In the genomic region with DNA sequence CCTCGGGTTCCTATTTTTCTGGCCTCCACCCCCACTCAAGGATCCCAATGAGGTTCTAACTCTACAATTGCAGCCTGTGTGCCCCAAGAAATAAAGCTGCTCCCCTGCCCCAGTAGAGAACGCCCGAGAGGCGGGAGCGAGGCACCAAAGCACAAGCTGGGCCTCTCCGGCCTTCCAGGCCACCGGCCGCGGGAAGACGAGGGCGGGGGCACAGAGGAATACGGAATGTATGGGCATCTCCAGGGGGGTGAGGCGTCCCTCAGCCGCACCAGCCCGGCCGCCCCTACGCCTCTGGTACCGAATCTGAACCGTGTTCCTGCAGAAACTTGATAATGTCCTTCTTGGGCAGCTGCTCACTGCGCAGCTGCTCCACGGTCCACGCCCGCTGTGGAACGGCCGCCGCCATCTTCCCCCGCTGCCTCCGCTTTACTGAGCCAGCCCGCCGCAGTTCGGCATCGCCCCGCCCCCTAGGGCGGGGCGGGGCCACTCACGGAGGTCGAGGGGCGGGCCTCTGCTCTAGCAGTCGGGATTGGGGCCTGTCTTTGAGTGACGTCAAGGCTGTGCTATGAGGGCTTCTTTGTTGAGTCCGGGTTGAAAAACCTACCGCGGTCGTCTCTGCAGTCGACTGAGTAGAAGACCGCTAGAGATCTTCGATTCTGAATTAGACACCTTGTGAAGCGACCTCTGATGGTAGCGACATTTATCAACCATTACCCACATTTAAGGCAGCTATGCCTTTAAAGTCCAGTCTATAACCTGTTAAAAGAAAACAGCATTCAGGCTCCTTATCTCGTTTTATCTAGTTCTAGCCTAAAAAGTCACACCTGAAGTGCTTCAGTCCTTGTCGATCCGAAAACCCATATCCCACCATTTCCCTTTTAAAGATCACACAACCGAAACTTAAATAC, we compare ENCODE assay signal across 8 cellular contexts. TPM values are rescaled to one million over a fixed set of nuclear protein-coding genes. Genes with fewer than 3 reads are reported as not detected.
DNase-seq lines count a peak whose midpoint lies in the region; ATAC-seq and TF ChIP-seq lines count a peak whose summit lies in the region.

A gene (minus strand): TSS at position 431 of the 908 bp plus-strand sequence. CDS start 25 bp downstream, at position 406.

- H3K4me1 ChIP-seq in Panc1 (ENCODE audit: control insufficient read depth, insufficient read depth, low read length), result peaks cover 4% of the 10 kb centered on the region; the same call in 1 of the 2 replicates
- H3K4me1 ChIP-seq in esophagus muscularis mucosa, result peaks cover 18 to 48% (median 42%) of the 10 kb centered on the region in 4 donors

- CTCF ChIA-PET in Panc1 (lab: Charles Lee), result interaction anchor here (0.7 kb wide), 1 partner anchor 203 kb away, joined by 4 read pairs; no protein-coding TSS in a partner anchor

- TF ChIP-seq EP300 in esophagus muscularis mucosa (IDR thresholded peaks at IDR 0.05), result no peak

- peak within 1 kb of the TSS; percentile 71 to 88 for H3K4me3 ChIP-seq in Panc1 (ENCODE audit: low read depth in 2 of 2, low read length in 2 of 2)
- H3K4me3 ChIP-seq in esophagus muscularis mucosa, result peak within 1 kb of the TSS; percentile 70 to 86 (median 74)

- in situ Hi-C loops in Panc1 (cut with HindIII; ENCODE audit: low pct_unique_long_range_greater_than_20kb, low sequenced_read_pairs), result no loop called here

- H3K27me3 ChIP-seq in Panc1 (ENCODE audit: control insufficient read depth, insufficient read depth, low read length), result no peaks in the 10 kb centered on the region
- H3K27me3 ChIP-seq in esophagus muscularis mucosa, result no peaks in the 10 kb centered on the region

- intact Hi-C loops in Panc1 (cut with micrococcal nuclease; ENCODE audit: unreplicated experiment), result loop anchor here (5.0 to 10.0 kb wide), 2 partner anchors 118 to 170 kb away; a partner anchor contains a TSS
- intact Hi-C loops in esophagus muscularis mucosa (cut with DNase I), result loop anchor here (2.0 to 5.0 kb wide), 3 partner anchors 52 to 172 kb away; a partner anchor contains a TSS

- no peaks in the 10 kb centered on the region for H3K9me3 Mint-ChIP-seq in stimulated activated effector memory CD8-positive, alpha-beta T cell treated with anti-CD3 and anti-CD28 coated beads, Interleukin-12 subunit alpha, Interleukin-12 subunit beta, amount 100 ng/mL, for 72 hours

- H3K36me3 ChIP-seq in Panc1 (ENCODE audit: control insufficient read depth, insufficient read depth, low read length), result no peaks in the 10 kb centered on the region; the same call in none of the 2 replicates
- H3K36me3 ChIP-seq in esophagus muscularis mucosa, result peaks cover 0 to 4% (median 0%) of the 10 kb centered on the region in 4 donors

- peak; percentile 89 for DNase-seq in DMS53 treated with DMSO at 0.1 percent for 48 hours (lab: John Stamatoyannopoulos, UW; ENCODE audit: unreplicated experiment)
- peak; percentile 99 for DNase-seq in KG1 (lab: John Stamatoyannopoulos, UW)
- peak; percentile 89 for DNase-seq in Panc1 (ENCODE audit: low read depth, low spot score)
- peak; percentile 94 to 96 for DNase-seq in activated T-cell treated with anti-CD3 and anti-CD28 coated beads, Interleukin-2, amount 50 U/mL, for 48 hours
- DNase-seq in esophagus muscularis mucosa (ENCODE audit: extremely low spot score), result peak; percentile 97
- DNase-seq in myocyte (ENCODE audit: low read depth), result peak; percentile 99
- peak; percentile 72 to 91 for DNase-seq in stimulated activated effector memory CD8-positive, alpha-beta T cell treated with anti-CD3 and anti-CD28 coated beads, Interleukin-12 subunit alpha, Interleukin-12 subunit beta, amount 100 ng/mL, for 72 hours (ENCODE audit: low spot score in 2 of 2)

- TF ChIP-seq CTCF in Panc1 (IDR thresholded peaks at IDR 0.05), result peak; percentile 44
- TF ChIP-seq CTCF in esophagus muscularis mucosa (IDR thresholded peaks at IDR 0.05), result peak in 1 of 3 experiments; percentile 10

- H3K36me3 Mint-ChIP-seq in stimulated activated effector memory CD8-positive, alpha-beta T cell treated with anti-CD3 and anti-CD28 coated beads, Interleukin-12 subunit alpha, Interleukin-12 subunit beta, amount 100 ng/mL, for 72 hours, result no peaks in the 10 kb centered on the region

- peak within 1 kb of the TSS; percentile 100 for H3K4me3 Mint-ChIP-seq in stimulated activated effector memory CD8-positive, alpha-beta T cell treated with anti-CD3 and anti-CD28 coated beads, Interleukin-12 subunit alpha, Interleukin-12 subunit beta, amount 100 ng/mL, for 72 hours

- H3K4me1 Mint-ChIP-seq in stimulated activated effector memory CD8-positive, alpha-beta T cell treated with anti-CD3 and anti-CD28 coated beads, Interleukin-12 subunit alpha, Interleukin-12 subunit beta, amount 100 ng/mL, for 72 hours, result peaks cover 25% of the 10 kb centered on the region

- no peaks in the 10 kb centered on the region for H3K9me3 ChIP-seq in Panc1 (ENCODE audit: control insufficient read depth, insufficient read depth, low read depth, low read length)
- H3K9me3 ChIP-seq in esophagus muscularis mucosa, result no peaks in the 10 kb centered on the region

- 0% methylated on average over 22 of the region's 53 CpGs for WGBS in esophagus muscularis mucosa

- no TSS peak for BruUV-seq in Panc1 (replicated peaks; lab: Mats Ljungman, UMichigan)

- H3K27ac ChIP-seq in Panc1 (ENCODE audit: low read length), result peak within 1 kb of the TSS; percentile 96
- H3K27ac ChIP-seq in esophagus muscularis mucosa (replicated peaks in 1 of 4), result peak within 1 kb of the TSS; percentile 83 to 90 (median 86)

- POLR2A ChIA-PET in Panc1 (lab: Charles Lee), result interaction anchor here (0.6 kb wide), 1 partner anchor 223 kb away, joined by 3 read pairs; no protein-coding TSS in a partner anchor

- peak; percentile 58 for TF ChIP-seq POLR2A in esophagus muscularis mucosa (IDR thresholded peaks at IDR 0.05; ENCODE audit: low read depth)

- ATAC-seq in GM21717 (IDR thresholded peaks at IDR 0.05; ENCODE audit: unreplicated experiment) (peak; percentile 92), Panc1 (peak; percentile 96)
- ATAC-seq in stimulated activated effector memory CD8-positive, alpha-beta T cell treated with anti-CD3 and anti-CD28 coated beads, Interleukin-12 subunit alpha, Interleukin-12 subunit beta, amount 100 ng/mL, for 72 hours, result peak; percentile 96

- peak within 1 kb of the TSS; percentile 99 for H3K27ac Mint-ChIP-seq in stimulated activated effector memory CD8-positive, alpha-beta T cell treated with anti-CD3 and anti-CD28 coated beads, Interleukin-12 subunit alpha, Interleukin-12 subunit beta, amount 100 ng/mL, for 72 hours

RNA-seq across cellular contexts. Expression of the gene that starts here (rescaled TPM):
- 47.4 TPM for total RNA-seq in Panc1 (2021; ENCODE audit: unreplicated experiment)
- 29.5 TPM for polyA plus RNA-seq in Panc1 (2012; ENCODE audit: insufficient read length)
- total RNA-seq in esophagus muscularis mucosa, result 10 to 100 TPM; 28.5 to 68.1 (median 31.3) TPM
- total RNA-seq in myocyte, result 66.3 and 67.0 TPM in 2 replicates
- polyA plus RNA-seq in myocyte (2012), result 72.5 TPM

Comparison
In these comparisons a context has a peak if more than half of its experiments do, and no peak if none do; other contexts are left out.
1. Peak in every context shown above with its lines: DNase-seq, ATAC-seq, H3K4me3 ChIP-seq and H3K27ac ChIP-seq.